In genomic region chr21:41956926-41957729, GRCh38 we compare ENCODE assay signal across 1 cellular context.
A peak's percentile ranks its signal among the peaks of the same experiment; 100 is the strongest.
TF ChIP-seq lines count a peak whose summit lies in the region.

No MANE protein-coding gene starts in this region.

TF ChIP-seq in SK-N-SH, 30 proteins besides CTCF, POLR2A, EP300 and RAD21 (continued from another document):
- TF ChIP-seq TCF12 (IDR thresholded peaks at IDR 0.05) (0 out of 2 replicates have a peak, but pooled peaks have one; percentile 42), RCOR1 (IDR thresholded peaks at IDR 0.05; ENCODE audit: low read length) (no peak), SMC3 (IDR thresholded peaks at IDR 0.05; ENCODE audit: low read depth, low read length) (no peak), CHD2 (IDR thresholded peaks at IDR 0.05; ENCODE audit: low read length, partially characterized antibody) (no peak), NFIC (IDR thresholded peaks at IDR 0.05; ENCODE audit: borderline replicate concordance) (0 out of 2 replicates have a peak, but pooled peaks have one; percentile 12), GATA2 (CRISPR knock-in tag; IDR thresholded peaks at IDR 0.05) (no peak), FOSL2 (IDR thresholded peaks at IDR 0.05; ENCODE audit: borderline replicate concordance, low read depth) (no peak; the same call in 1 of the 2 replicates), TAF1 (IDR thresholded peaks at IDR 0.05; ENCODE audit: borderline replicate concordance, low read depth, low read length) (no peak)
- TF ChIP-seq, protein P1, sequence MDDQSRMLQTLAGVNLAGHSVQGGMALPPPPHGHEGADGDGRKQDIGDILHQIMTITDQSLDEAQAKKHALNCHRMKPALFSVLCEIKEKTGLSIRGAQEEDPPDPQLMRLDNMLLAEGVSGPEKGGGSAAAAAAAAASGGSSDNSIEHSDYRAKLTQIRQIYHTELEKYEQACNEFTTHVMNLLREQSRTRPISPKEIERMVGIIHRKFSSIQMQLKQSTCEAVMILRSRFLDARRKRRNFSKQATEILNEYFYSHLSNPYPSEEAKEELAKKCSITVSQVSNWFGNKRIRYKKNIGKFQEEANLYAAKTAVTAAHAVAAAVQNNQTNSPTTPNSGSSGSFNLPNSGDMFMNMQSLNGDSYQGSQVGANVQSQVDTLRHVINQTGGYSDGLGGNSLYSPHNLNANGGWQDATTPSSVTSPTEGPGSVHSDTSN (IDR thresholded peaks at IDR 0.05): peak; percentile 37; the same call in 1 of the 2 replicates
